Comparison of ENCODE assay signal across 8 cellular contexts in the genomic region with DNA sequence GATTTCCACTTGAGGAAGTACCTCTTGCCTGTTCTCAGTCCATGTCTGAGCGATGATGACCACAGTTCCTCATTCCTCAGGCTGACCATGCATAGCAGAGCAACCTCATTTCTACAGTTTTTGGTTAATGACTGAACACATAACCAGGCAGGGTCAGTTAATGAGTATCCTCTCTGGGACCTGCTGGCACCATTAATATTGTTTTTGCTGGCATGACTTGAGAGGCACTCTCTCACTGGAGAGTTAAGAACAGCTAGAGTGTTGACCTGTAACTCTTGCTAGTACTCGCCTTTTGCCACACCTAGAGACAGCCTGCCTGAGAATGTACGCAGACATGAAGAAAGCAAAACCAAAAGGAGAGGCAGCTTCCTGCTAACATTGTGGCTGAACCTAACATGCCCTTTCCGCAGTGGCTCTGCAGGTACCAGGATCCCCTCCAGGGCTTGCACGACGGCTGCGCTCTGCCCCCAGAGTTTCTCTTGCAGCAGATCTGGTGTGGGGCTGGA. TPM values are rescaled to one million over a fixed set of nuclear protein-coding genes. Genes with fewer than 3 reads are reported as not detected.
DNase-seq lines count a peak whose midpoint lies in the region; ATAC-seq and TF ChIP-seq lines count a peak whose summit lies in the region.

No MANE protein-coding gene starts in this region.

- H3K27ac Mint-ChIP-seq in activated naive CD4-positive, alpha-beta T cell treated with anti-CD3 and anti-CD28 coated beads for 36 hours, result peak overlapping the region; percentile 81
- peak overlapping the region; percentile 94 to 97 for H3K27ac Mint-ChIP-seq in stimulated activated naive CD8-positive, alpha-beta T cell treated with anti-CD3 and anti-CD28 coated beads, Interleukin-15, amount 100 ng/mL, for 72 hours

- BruUV-seq in PC-9 (replicated peaks; lab: Mats Ljungman, UMichigan), result no TSS peak

- H3K18ac ChIP-seq in mesenchymal stem cell (ENCODE audit: low read depth in 1 of 2, low read length in 2 of 2), result no peak overlapping the region

- H4K20me1 ChIP-seq in PC-9 (ENCODE audit: insufficient read depth), result no peaks in the 10 kb centered on the region

- no peaks in the 10 kb centered on the region for H3K9me3 ChIP-seq in PC-9 (ENCODE audit: insufficient read depth, low read depth)
- no peaks in the 10 kb centered on the region for H3K9me3 ChIP-seq in mesenchymal stem cell (ENCODE audit: control insufficient read depth, low read length)

- H3K4me1 ChIP-seq in PC-9 (replicated peaks; ENCODE audit: insufficient read depth), result no peaks in the 10 kb centered on the region
- peaks cover 3% of the 10 kb centered on the region for H3K4me1 ChIP-seq in mesenchymal stem cell (ENCODE audit: control insufficient read depth, insufficient read depth, low read depth, low read length)

- no peak overlapping the region for H3K4ac ChIP-seq in mesenchymal stem cell (ENCODE audit: low read depth in 1 of 2, low read length in 2 of 2)

- H2BK120ac ChIP-seq in mesenchymal stem cell (ENCODE audit: low read depth, low read length), result no peak overlapping the region

- H3K4me3 ChIP-seq in PC-9, result no peak overlapping the region
- no peak overlapping the region for H3K4me3 ChIP-seq in mesenchymal stem cell (ENCODE audit: insufficient read depth in 1 of 2, low read depth in 1 of 2, low read length in 2 of 2)

- peak; percentile 86 for ATAC-seq in GM18502 (IDR thresholded peaks at IDR 0.05; ENCODE audit: poor library complexity, unreplicated experiment)
- peak; percentile 83 for ATAC-seq in HG02759 (IDR thresholded peaks at IDR 0.05; ENCODE audit: unreplicated experiment)
- ATAC-seq in stimulated activated naive CD8-positive, alpha-beta T cell treated with anti-CD3 and anti-CD28 coated beads, Interleukin-15, amount 100 ng/mL, for 72 hours, result peak; percentile 97

- no peak overlapping the region for H3K9ac ChIP-seq in mesenchymal stem cell (ENCODE audit: low read length)

- H3K27ac ChIP-seq in PC-9 (no peak overlapping the region), mesenchymal stem cell (ENCODE audit: low read length, poor library complexity, severe bottlenecking) (peak overlapping the region; percentile 87)

- no peaks in the 10 kb centered on the region for H3K79me2 ChIP-seq in PC-9 (ENCODE audit: low read depth)

- H3K4me3 Mint-ChIP-seq in activated naive CD4-positive, alpha-beta T cell treated with anti-CD3 and anti-CD28 coated beads for 36 hours, result peak overlapping the region; percentile 65
- peak overlapping the region; percentile 76 to 82 for H3K4me3 Mint-ChIP-seq in stimulated activated naive CD8-positive, alpha-beta T cell treated with anti-CD3 and anti-CD28 coated beads, Interleukin-15, amount 100 ng/mL, for 72 hours

- TF ChIP-seq CTCF in PC-9 (conservative IDR thresholded peaks at IDR 0.05), result no peak

- H3K14ac ChIP-seq in mesenchymal stem cell (ENCODE audit: low read length in 2 of 2), result no peak overlapping the region

- intact Hi-C loops in PC-9 (cut with micrococcal nuclease; ENCODE audit: unreplicated experiment) (no loop called here), cardiac septum (cut with DNase I) (no loop called here)
- intact Hi-C loops in activated naive CD4-positive, alpha-beta T cell treated with anti-CD3 and anti-CD28 coated beads for 36 hours (cut with micrococcal nuclease), result loop anchor here (1.0 to 2.0 kb wide), 3 partner anchors 23 to 52 kb away; a partner anchor contains a TSS

- H3K79me1 ChIP-seq in mesenchymal stem cell (replicated peaks; ENCODE audit: low read length, poor library complexity, severe bottlenecking), result no peaks in the 10 kb centered on the region

- peaks cover 24% of the 10 kb centered on the region for H3K4me1 Mint-ChIP-seq in activated naive CD4-positive, alpha-beta T cell treated with anti-CD3 and anti-CD28 coated beads for 36 hours (ENCODE audit: low read depth)
- peaks cover 26% of the 10 kb centered on the region for H3K4me1 Mint-ChIP-seq in stimulated activated naive CD8-positive, alpha-beta T cell treated with anti-CD3 and anti-CD28 coated beads, Interleukin-15, amount 100 ng/mL, for 72 hours

- H3K9me3 Mint-ChIP-seq in activated naive CD4-positive, alpha-beta T cell treated with anti-CD3 and anti-CD28 coated beads for 36 hours, result no peaks in the 10 kb centered on the region
- H3K9me3 Mint-ChIP-seq in stimulated activated naive CD8-positive, alpha-beta T cell treated with anti-CD3 and anti-CD28 coated beads, Interleukin-15, amount 100 ng/mL, for 72 hours, result no peaks in the 10 kb centered on the region

- no peak overlapping the region for H2BK15ac ChIP-seq in mesenchymal stem cell (ENCODE audit: low read depth, poor library complexity, severe bottlenecking)

- H2AFZ ChIP-seq in PC-9 (no peak overlapping the region), mesenchymal stem cell (ENCODE audit: low read depth, low read length) (no peak overlapping the region)

- H2AK5ac ChIP-seq in mesenchymal stem cell (ENCODE audit: low read length, severe bottlenecking), result no peak overlapping the region

- DNase-seq in PC-9 (peak; percentile 44 to 54), mesenchymal stem cell (peak; percentile 30), cardiac septum (ENCODE audit: low spot score) (no peak), SHP77 (lab: John Stamatoyannopoulos, UW) (no peak)
- DNase-seq in activated naive CD4-positive, alpha-beta T cell treated with anti-CD3 and anti-CD28 coated beads for 36 hours, result peak; percentile 66
- DNase-seq in stimulated activated naive CD8-positive, alpha-beta T cell treated with anti-CD3 and anti-CD28 coated beads, Interleukin-15, amount 100 ng/mL, for 72 hours, result peak; percentile 53 to 67

- peak overlapping the region; percentile 79 for H2BK5ac ChIP-seq in mesenchymal stem cell (ENCODE audit: low read depth, low read length, poor library complexity, severe bottlenecking)

- no peak overlapping the region for H3K4me2 ChIP-seq in PC-9
- peak overlapping the region; percentile 1 for H3K4me2 ChIP-seq in mesenchymal stem cell (ENCODE audit: low read length, poor library complexity, severe bottlenecking)

- H3K36me3 Mint-ChIP-seq in activated naive CD4-positive, alpha-beta T cell treated with anti-CD3 and anti-CD28 coated beads for 36 hours (ENCODE audit: low read depth), result peaks cover 6% of the 10 kb centered on the region

- H2BK12ac ChIP-seq in mesenchymal stem cell (ENCODE audit: low read length in 2 of 2), result no peak overlapping the region

- no peak overlapping the region for H4K91ac ChIP-seq in mesenchymal stem cell (ENCODE audit: low read length)

- H3K27me3 ChIP-seq in PC-9 (ENCODE audit: insufficient read depth, low read depth) (no peaks in the 10 kb centered on the region), mesenchymal stem cell (ENCODE audit: control insufficient read depth in 1 of 2, insufficient read depth in 1 of 2, low read length in 2 of 2) (no peaks in the 10 kb centered on the region)

- H3F3A ChIP-seq in PC-9 (ENCODE audit: insufficient read depth, low read depth), result no peaks in the 10 kb centered on the region

- no peak overlapping the region for H4K8ac ChIP-seq in mesenchymal stem cell (ENCODE audit: low read length)

- no peak overlapping the region for H3K23ac ChIP-seq in mesenchymal stem cell (ENCODE audit: low read length in 2 of 2)

- 83% methylated on average over 7 of the region's 7 CpGs for WGBS in mesenchymal stem cell

- POLR2A ChIA-PET in PC-9 (lab: Charles Lee; ENCODE audit: unreplicated experiment), result no interaction called here

- no peaks in the 10 kb centered on the region for H3K9me2 ChIP-seq in PC-9 (ENCODE audit: insufficient read depth)

- CTCF ChIA-PET in PC-9 (lab: Charles Lee), result no interaction called here
- CTCF ChIA-PET in activated naive CD4-positive, alpha-beta T cell treated with anti-CD3 and anti-CD28 coated beads for 36 hours (lab: Charles Lee), result interaction anchor here (1.0 to 3.1 kb wide), 8 partner anchors 11 to 57 kb away, joined by 3 to 19 read pairs (median 5); a partner anchor contains a TSS

- H3K36me3 ChIP-seq in PC-9 (ENCODE audit: low read depth) (no peaks in the 10 kb centered on the region), mesenchymal stem cell (ENCODE audit: control insufficient read depth in 1 of 2, insufficient read depth in 2 of 2, low read depth in 1 of 2, low read length in 2 of 2) (no peaks in the 10 kb centered on the region)

- H3K27me3 Mint-ChIP-seq in activated naive CD4-positive, alpha-beta T cell treated with anti-CD3 and anti-CD28 coated beads for 36 hours (ENCODE audit: low read depth), result no peaks in the 10 kb centered on the region
- H3K27me3 Mint-ChIP-seq in stimulated activated naive CD8-positive, alpha-beta T cell treated with anti-CD3 and anti-CD28 coated beads, Interleukin-15, amount 100 ng/mL, for 72 hours, result no peaks in the 10 kb centered on the region

RNA-seq across cellular contexts. Expression of a gene that starts 23.9 kb away (rescaled TPM):
- 10.8 and 16.0 TPM in 2 replicates for total RNA-seq in PC-9 (2021)
- total RNA-seq in activated naive CD4-positive, alpha-beta T cell treated with anti-CD3 and anti-CD28 coated beads for 36 hours, result 10 to 100 TPM; 18.8 to 20.9 TPM
- polyA plus RNA-seq in mesenchymal stem cell (2013, experiment 1 of 2), result 5.5 TPM
- 4.8 TPM for polyA plus RNA-seq in mesenchymal stem cell (2013, experiment 2 of 2)
- total RNA-seq in cardiac septum, result 1.8 TPM

RNA-seq across cellular contexts. Expression of a gene that starts 24.0 kb away (rescaled TPM):
- total RNA-seq in PC-9 (2021) (0.46 and 0.58 TPM in 2 replicates), cardiac septum (0.22 TPM)
- under 1 TPM; 0.57 to 0.81 TPM for total RNA-seq in activated naive CD4-positive, alpha-beta T cell treated with anti-CD3 and anti-CD28 coated beads for 36 hours
- polyA plus RNA-seq in mesenchymal stem cell (2013, experiment 1 of 2), result 1.2 TPM
- polyA plus RNA-seq in mesenchymal stem cell (2013, experiment 2 of 2), result 1.2 TPM

RNA-seq across cellular contexts. Expression of a gene that starts 44.4 kb away (rescaled TPM):
- 23.0 and 27.5 TPM in 2 replicates for total RNA-seq in PC-9 (2021)
- 1 to 10 TPM; 3.1 to 3.9 TPM for total RNA-seq in activated naive CD4-positive, alpha-beta T cell treated with anti-CD3 and anti-CD28 coated beads for 36 hours
- polyA plus RNA-seq in mesenchymal stem cell (2013, experiment 1 of 2), result 1.2 TPM
- 1.3 TPM for polyA plus RNA-seq in mesenchymal stem cell (2013, experiment 2 of 2)
- total RNA-seq in cardiac septum, result 0.32 TPM

RNA-seq across cellular contexts. Expression of a gene that starts 51.4 kb away (rescaled TPM):
- 242 and 275 TPM in 2 replicates for total RNA-seq in PC-9 (2021)
- 100 to 1,000 TPM; 486 to 495 TPM for total RNA-seq in activated naive CD4-positive, alpha-beta T cell treated with anti-CD3 and anti-CD28 coated beads for 36 hours
- 151 TPM for polyA plus RNA-seq in mesenchymal stem cell (2013, experiment 1 of 2)
- polyA plus RNA-seq in mesenchymal stem cell (2013, experiment 2 of 2), result 150 TPM
- total RNA-seq in cardiac septum, result 107 TPM

Comparison
In these comparisons a context has a peak if more than half of its experiments do, and no peak if none do; other contexts are left out.
1. DNase-seq: peak in PC-9 (2 of 2), activated naive CD4-positive, alpha-beta T cell treated with anti-CD3 and anti-CD28 coated beads for 36 hours (single experiment), mesenchymal stem cell (single experiment) and stimulated activated naive CD8-positive, alpha-beta T cell treated with anti-CD3 and anti-CD28 coated beads, Interleukin-15, amount 100 ng/mL, for 72 hours (2 of 2); none in cardiac septum (single experiment) and SHP77 (0 of 2).
2. Peak in every context shown above with its lines, with median percentiles within 50 percentile points of each other: ATAC-seq.